In genomic region chr3:69276884-69277283, GRCh38 we compare ENCODE assay signal across 21 cellular contexts.
DNase-seq lines count a peak whose midpoint lies in the region; ATAC-seq, FAIRE-seq and TF ChIP-seq lines count a peak whose summit lies in the region.
"Had no signal": no experiment of that assay in that cellular context is flagged by ENCODE, and none has a peak within 500 bp of the region (broad histone marks: within the 10 kb centered on the region; RNA-seq: fewer than 3 reads in every experiment).

No MANE protein-coding gene starts in this region.

- H3K9me2 ChIP-seq in PC-3 (replicated peaks; ENCODE audit: low read length), result no peaks in the 10 kb centered on the region

- H3K9me3 ChIP-seq in Caco-2 (no peaks in the 10 kb centered on the region), PC-3 (ENCODE audit: low read length) (no peaks in the 10 kb centered on the region), keratinocyte (ENCODE audit: control insufficient read depth, low read depth, low read length) (no peaks in the 10 kb centered on the region)
- H3K9me3 ChIP-seq: SJCRH30 had no signal

- no peaks in the 10 kb centered on the region for H3K9me1 ChIP-seq in keratinocyte (ENCODE audit: control insufficient read depth, extremely low read depth, insufficient read depth, low read length)

- H3K9me3 Mint-ChIP-seq in Caco-2 (ENCODE audit: unreplicated experiment), result no peaks in the 10 kb centered on the region
- H3K9me3 Mint-ChIP-seq: CD4-positive, alpha-beta T cell had no signal

- H3K79me2 ChIP-seq in PC-3 (ENCODE audit: low read length) (no peaks in the 10 kb centered on the region), keratinocyte (ENCODE audit: control insufficient read depth, insufficient read depth, low read length) (no peaks in the 10 kb centered on the region)

- H3K4me1 ChIP-seq in Caco-2 (peaks cover 17% of the 10 kb centered on the region), PC-3 (ENCODE audit: insufficient read depth, low read length) (no peaks in the 10 kb centered on the region), keratinocyte (ENCODE audit: control insufficient read depth, extremely low read depth, insufficient read depth, low read length) (peaks cover 25% of the 10 kb centered on the region)
- H3K4me1 ChIP-seq: SJCRH30 had no signal

- H3K36me3 ChIP-seq in Caco-2 (ENCODE audit: control insufficient read depth, insufficient read depth, low read length) (no peaks in the 10 kb centered on the region), PC-3 (ENCODE audit: low read depth, low read length) (no peaks in the 10 kb centered on the region), keratinocyte (ENCODE audit: control insufficient read depth in 2 of 2, extremely low read depth in 1 of 2, insufficient read depth in 2 of 2, low read length in 2 of 2) (peaks cover 0 to 4% of the 10 kb centered on the region in 2 experiments)
- H3K36me3 ChIP-seq: SJCRH30 had no signal

- no peaks in the 10 kb centered on the region for H3K36me3 Mint-ChIP-seq in Caco-2 (ENCODE audit: insufficient read depth, unreplicated experiment)

- CTCF ChIA-PET in Caco-2 (lab: Charles Lee), result no interaction called here
- CTCF ChIA-PET in PC-3 (lab: Charles Lee), result no interaction called here

- peaks cover 28% of the 10 kb centered on the region for H3K4me1 Mint-ChIP-seq in Caco-2 (ENCODE audit: low read depth, unreplicated experiment)

- H3K27ac ChIP-seq in PC-3 (ENCODE audit: low read length) (no peak overlapping the region), epithelial cell of prostate (peak overlapping the region; percentile 77), keratinocyte (ENCODE audit: control insufficient read depth, insufficient read depth, low read length) (peak overlapping the region; percentile 69)
- H3K27ac ChIP-seq: PC-9, SJCRH30 had no signal

- H3K27me3 ChIP-seq in Caco-2 (replicated peaks; ENCODE audit: control insufficient read depth, insufficient read depth, low read length), result no peaks in the 10 kb centered on the region
- no peaks in the 10 kb centered on the region for H3K27me3 ChIP-seq in PC-3 (ENCODE audit: low read length)
- no peaks in the 10 kb centered on the region for H3K27me3 ChIP-seq in keratinocyte (ENCODE audit: control insufficient read depth, extremely low read depth, insufficient read depth, low read length)
- H3K27me3 ChIP-seq: SJCRH30 had no signal

- FAIRE-seq in keratinocyte (lab: Jason Lieb, UNC), result no peak
- FAIRE-seq: A204.1, GM19239 had no signal

- dilution Hi-C loops in keratinocyte (cut with MboI; ENCODE audit: extremely low pct_ligation_motif_present, low sequenced_read_pairs), result no loop called here

- no TSS peak for BruUV-seq in Caco-2 (replicated peaks; lab: Mats Ljungman, UMichigan)
- BruUV-seq in PC-3 (replicated peaks; lab: Mats Ljungman, UMichigan), result no TSS peak

- intact Hi-C loops in Caco-2 (cut with micrococcal nuclease; ENCODE audit: unreplicated experiment) (no loop called here), PC-3 (cut with micrococcal nuclease) (no loop called here)

- H3K27me3 Mint-ChIP-seq in Caco-2 (ENCODE audit: insufficient read depth, unreplicated experiment), result no peaks in the 10 kb centered on the region

- DNase-seq in Caco-2, result no peak
- peak; percentile 40 for DNase-seq in PC-3
- DNase-seq in epithelial cell of prostate (ENCODE audit: low read depth, low spot score), result no peak
- no peak for DNase-seq in keratinocyte (ENCODE audit: low read depth, low spot score)
- no peak for DNase-seq in activated CD4-positive, alpha-beta T cell treated with anti-CD3 and anti-CD28 coated beads, Interleukin-2, amount 50 U/mL, for 4 hours
- no peak for DNase-seq in NCI-H1930 (lab: John Stamatoyannopoulos, UW)
- DNase-seq in activated T-cell treated with anti-CD3 and anti-CD28 coated beads for 4 hours, result no peak
- DNase-seq: CD4-positive, alpha-beta T cell; GF-D8; KG1; MV-4-11; NCI-H1417; NCI-H187 treated with DMSO at 0.1 percent for 48 hours; NCI-H524; NCI-H82; PC-9; SJCRH30 had no signal

- H2AFZ ChIP-seq in PC-3 (ENCODE audit: low read length), result no peak overlapping the region
- no peak overlapping the region for H2AFZ ChIP-seq in keratinocyte (ENCODE audit: control insufficient read depth, low read length)
- H2AFZ ChIP-seq: PC-9 had no signal

- no peak overlapping the region for H3K4me3 Mint-ChIP-seq in Caco-2 (ENCODE audit: unreplicated experiment)
- H3K4me3 Mint-ChIP-seq: CD4-positive, alpha-beta T cell had no signal

- TF ChIP-seq CTCF in Caco-2 (IDR thresholded peaks at IDR 0.05; ENCODE audit: insufficient read depth in 1 of 2, low read depth in 1 of 2, low read length in 1 of 2, severe bottlenecking in 1 of 2, unreplicated experiment in 1 of 2) (no peak), PC-3 (conservative IDR thresholded peaks at IDR 0.05; ENCODE audit: low read depth, low read length) (no peak), keratinocyte (optimal IDR thresholded peaks at IDR 0.05 in 1 of 3, IDR thresholded peaks at IDR 0.05 in 1 of 3, conservative IDR thresholded peaks at IDR 0.05 in 1 of 3; ENCODE audit: extremely low read depth in 1 of 3, insufficient read depth in 2 of 3, low read length in 3 of 3) (no peak)

- H3K4me2 ChIP-seq in PC-3 (ENCODE audit: low read length) (no peak overlapping the region), keratinocyte (ENCODE audit: control insufficient read depth, extremely low read depth, insufficient read depth, low read depth, low read length) (no peak overlapping the region)
- H3K4me2 ChIP-seq: PC-9 had no signal

- peak overlapping the region; percentile 48 for H3K27ac Mint-ChIP-seq in Caco-2 (ENCODE audit: unreplicated experiment)
- H3K27ac Mint-ChIP-seq: CD4-positive, alpha-beta T cell had no signal

- H3K9ac ChIP-seq in PC-3 (ENCODE audit: low read length), result no peak overlapping the region
- no peak overlapping the region for H3K9ac ChIP-seq in keratinocyte (ENCODE audit: control insufficient read depth, extremely low read depth, insufficient read depth, low read length)

- POLR2A ChIA-PET in Caco-2 (lab: Charles Lee), result no interaction called here
- POLR2A ChIA-PET in PC-3 (lab: Charles Lee; ENCODE audit: unreplicated experiment), result no interaction called here

- ATAC-seq in PC-3, result peak; percentile 54
- no peak for ATAC-seq in HG03520 (IDR thresholded peaks at IDR 0.05; ENCODE audit: unreplicated experiment)
- ATAC-seq: HCT116 had no signal

- H4K20me1 ChIP-seq in PC-3 (ENCODE audit: low read length) (no peaks in the 10 kb centered on the region), keratinocyte (ENCODE audit: control insufficient read depth, extremely low read depth, insufficient read depth, low read length) (no peaks in the 10 kb centered on the region)

- H3F3A ChIP-seq in PC-3 (ENCODE audit: low read length, unreplicated experiment), result no peaks in the 10 kb centered on the region

- no peak overlapping the region for H3K4me3 ChIP-seq in Caco-2 (ENCODE audit: low read depth, low read length)
- no peak overlapping the region for H3K4me3 ChIP-seq in PC-3 (ENCODE audit: low read length)
- no peak overlapping the region for H3K4me3 ChIP-seq in keratinocyte (ENCODE audit: control insufficient read depth in 2 of 3, extremely low read depth in 1 of 3, insufficient read depth in 2 of 3, low read depth in 1 of 3, low read length in 3 of 3)
- H3K4me3 ChIP-seq: PC-9, SJCRH30 had no signal
